Comparison of ENCODE assay signal across 14 cellular contexts in genomic region chr1:22461100-22461499, GRCh38. TPM values are rescaled to one million over a fixed set of nuclear protein-coding genes. Genes with fewer than 3 reads are reported as not detected.
A peak's percentile ranks its signal among the peaks of the same experiment; 100 is the strongest.
DNase-seq lines count a peak whose midpoint lies in the region; ATAC-seq and TF ChIP-seq lines count a peak whose summit lies in the region.
"Had no signal": no experiment of that assay in that cellular context is flagged by ENCODE, and none has a peak within 500 bp of the region (broad histone marks: within the 10 kb centered on the region; RNA-seq: fewer than 3 reads in every experiment).

No MANE protein-coding gene starts in this region.

- no peaks in the 10 kb centered on the region for H3K9me2 ChIP-seq in Karpas-422 (replicated peaks; ENCODE audit: insufficient read depth, low read length)

- H3K27me3 ChIP-seq in Karpas-422 (ENCODE audit: low read length) (no peaks in the 10 kb centered on the region), H7 (ENCODE audit: control insufficient read depth, insufficient read depth, low read length) (no peaks in the 10 kb centered on the region)
- H3K27me3 ChIP-seq: BLaER1 treated with 17β-estradiol and CSF1 and Interleukin-3, amounts not matched to agents 10 nM and 100 nM had no signal

- H3K4me3 ChIP-seq in Karpas-422 (ENCODE audit: low read length) (no peak overlapping the region), mucosa of descending colon (no peak overlapping the region), H7 (ENCODE audit: insufficient read depth, low read depth, low read length) (no peak overlapping the region)
- H3K4me3 ChIP-seq: BLaER1 treated with 17β-estradiol and CSF1 and Interleukin-3, amounts not matched to agents 10 nM and 100 nM; GM23248 had no signal

- H3K4me2 ChIP-seq in Karpas-422 (ENCODE audit: low read depth, low read length, poor library complexity, severe bottlenecking), result peak overlapping the region; percentile 50

- H3K27ac ChIP-seq in Karpas-422 (ENCODE audit: low read length), result peak overlapping the region; percentile 54; the same call in 1 of the 2 replicates
- H3K27ac ChIP-seq: BLaER1 treated with 17β-estradiol and CSF1 and Interleukin-3, amounts not matched to agents 10 nM and 100 nM; GM23248 had no signal

- DNase-seq in Karpas-422 (no peak), left colon (no peak), mucosa of descending colon (no peak), SKM-1 treated with dmso at 0.1 percent for 144 hours (lab: John Stamatoyannopoulos, UW; ENCODE audit: unreplicated experiment) (no peak), Right ventricle myocardium superior (no peak), H7 (no peak)
- DNase-seq: ACHN; Calu3; CD4-positive, CD25-positive, alpha-beta regulatory T cell; DMS 273 treated with DMSO at 0.1 percent for 48 hours; GM23248; H9 had no signal

- ATAC-seq in left colon (peak; percentile 84), mucosa of descending colon (peak; percentile 47), Right ventricle myocardium superior (ENCODE audit: poor library complexity) (no peak), HG03457 (IDR thresholded peaks at IDR 0.05; ENCODE audit: unreplicated experiment) (no peak)

- H4K20me1 ChIP-seq in Karpas-422 (ENCODE audit: insufficient read depth, low read depth, low read length), result no peaks in the 10 kb centered on the region

- peaks cover 30% of the 10 kb centered on the region for H3K4me1 ChIP-seq in Karpas-422 (ENCODE audit: low read length)
- peaks cover 5% of the 10 kb centered on the region for H3K4me1 ChIP-seq in mucosa of descending colon (ENCODE audit: low read depth)

- TF ChIP-seq CTCF in mucosa of descending colon (IDR thresholded peaks at IDR 0.05), result no peak

- H3K36me3 ChIP-seq in Karpas-422 (ENCODE audit: insufficient read depth, low read length), result no peaks in the 10 kb centered on the region
- no peaks in the 10 kb centered on the region for H3K36me3 ChIP-seq in mucosa of descending colon (ENCODE audit: low read depth)
- no peaks in the 10 kb centered on the region for H3K36me3 ChIP-seq in H7 (replicated peaks; ENCODE audit: control insufficient read depth, insufficient read depth, low read length)

- peaks cover 92% of the 10 kb centered on the region for H3K79me2 ChIP-seq in Karpas-422 (ENCODE audit: low read length)

- intact Hi-C loops in left colon (cut with DNase I, micrococcal nuclease) (no loop called here), mucosa of descending colon (cut with DNase I, micrococcal nuclease) (no loop called here), Right ventricle myocardium superior (cut with DNase I) (no loop called here)

- no peaks in the 10 kb centered on the region for H3K9me3 ChIP-seq in Karpas-422 (ENCODE audit: low read length)
- peaks cover 2% of the 10 kb centered on the region for H3K9me3 ChIP-seq in mucosa of descending colon

- H2AFZ ChIP-seq in Karpas-422 (ENCODE audit: low read length), result no peak overlapping the region
- H2AFZ ChIP-seq: GM23248 had no signal

- no peak overlapping the region for H3K9ac ChIP-seq in Karpas-422 (ENCODE audit: low read length)
- H3K9ac ChIP-seq: GM23248 had no signal

RNA-seq across cellular contexts. Expression of gene ZBTB40, which starts 9.4 kb away (rescaled TPM):
- total RNA-seq in Karpas-422 (2014; rRNA removed; shearing (Covaris generic); ENCODE audit: low replicate concordance), result 11.1 and 15.3 TPM in 2 replicates
- 10 to 100 TPM; 12.7 to 14.0 TPM for total RNA-seq in left colon
- total RNA-seq in mucosa of descending colon, result 10 to 100 TPM; 14.8 to 28.0 (median 16.7) TPM
- total RNA-seq in Right ventricle myocardium superior, result 15.0 TPM
- 15.0 and 17.0 TPM in 2 replicates for total RNA-seq in H7 (2014; rRNA removed; shearing (Covaris generic))

Comparison
In these comparisons a context has a peak if more than half of its experiments do, and no peak if none do; other contexts are left out.
1. ATAC-seq: peak in left colon (single experiment) and mucosa of descending colon (single experiment); none in Right ventricle myocardium superior (single experiment) and HG03457 (single experiment).